In genomic region chr4:142815834-142816233, GRCh38 we compare ENCODE assay signal across 11 cellular contexts. TPM values are rescaled to one million over a fixed set of nuclear protein-coding genes. Genes with fewer than 3 reads are reported as not detected.
DNase-seq lines count a peak whose midpoint lies in the region; ATAC-seq and TF ChIP-seq lines count a peak whose summit lies in the region.
"Had no signal": no experiment of that assay in that cellular context is flagged by ENCODE, and none has a peak within 500 bp of the region (broad histone marks: within the 10 kb centered on the region; RNA-seq: fewer than 3 reads in every experiment).

No MANE protein-coding gene starts in this region.

- no peaks in the 10 kb centered on the region for H3K79me1 ChIP-seq in IMR-90 (ENCODE audit: low read depth in 1 of 2, low read length in 2 of 2)
- H3K79me1 ChIP-seq in mesenchymal stem cell (replicated peaks; ENCODE audit: low read length, poor library complexity, severe bottlenecking): no peaks in the 10 kb centered on the region

- H3K4me3 ChIP-seq in IMR-90 (ENCODE audit: insufficient read depth, low read depth, low read length) (no peak overlapping the region), mesenchymal stem cell (ENCODE audit: insufficient read depth in 1 of 2, low read depth in 1 of 2, low read length in 2 of 2) (no peak overlapping the region), HAP-1 (no peak overlapping the region)
- H3K4me3 ChIP-seq: K562, sigmoid colon, upper lobe of left lung had no signal

- H3K36me3 ChIP-seq in IMR-90 (ENCODE audit: control insufficient read depth, insufficient read depth, low read length): no peaks in the 10 kb centered on the region
- no peaks in the 10 kb centered on the region for H3K36me3 ChIP-seq in mesenchymal stem cell (ENCODE audit: control insufficient read depth in 1 of 2, insufficient read depth in 2 of 2, low read depth in 1 of 2, low read length in 2 of 2)
- H3K36me3 ChIP-seq in HAP-1 (replicated peaks): no peaks in the 10 kb centered on the region
- H3K36me3 ChIP-seq: sigmoid colon, upper lobe of left lung had no signal

- peaks cover 5% of the 10 kb centered on the region for H3K9me3 Mint-ChIP-seq in activated naive CD8-positive, alpha-beta T cell treated with anti-CD3 and anti-CD28 coated beads, Interleukin-2, amount 10 ng/mL, durations not matched to agents 7 days and 5 days

- intact Hi-C loops in IMR-90 (cut with micrococcal nuclease): no loop called here

- H3K23ac ChIP-seq in IMR-90 (ENCODE audit: low read depth, low read length) (no peak overlapping the region), mesenchymal stem cell (ENCODE audit: low read length in 2 of 2) (no peak overlapping the region)

- H3K27ac ChIP-seq in IMR-90 (ENCODE audit: insufficient read depth, low read length): no peak overlapping the region
- no peak overlapping the region for H3K27ac ChIP-seq in mesenchymal stem cell (ENCODE audit: low read length, poor library complexity, severe bottlenecking)
- H3K27ac ChIP-seq: sigmoid colon, upper lobe of left lung had no signal

- peaks cover 5% of the 10 kb centered on the region for H3K9me1 ChIP-seq in IMR-90 (ENCODE audit: insufficient read depth, low read length)

- no peak overlapping the region for H4K5ac ChIP-seq in IMR-90 (ENCODE audit: low read depth, low read length)

- H3K9me3 ChIP-seq in IMR-90 (ENCODE audit: control insufficient read depth, insufficient read depth, low read length): no peaks in the 10 kb centered on the region
- no peaks in the 10 kb centered on the region for H3K9me3 ChIP-seq in mesenchymal stem cell (ENCODE audit: control insufficient read depth, low read length)
- H3K9me3 ChIP-seq in HAP-1: no peaks in the 10 kb centered on the region
- H3K9me3 ChIP-seq: sigmoid colon, upper lobe of left lung had no signal

- peaks cover 16% of the 10 kb centered on the region for H3K4me1 Mint-ChIP-seq in activated naive CD8-positive, alpha-beta T cell treated with anti-CD3 and anti-CD28 coated beads, Interleukin-2, amount 10 ng/mL, durations not matched to agents 7 days and 5 days

- DNase-seq in Daoy (ENCODE audit: low read depth): peak; percentile 47
- DNase-seq in IMR-90: peak; percentile 70
- no peak for DNase-seq in activated naive CD8-positive, alpha-beta T cell treated with anti-CD3 and anti-CD28 coated beads, Interleukin-2, amount 10 ng/mL, durations not matched to agents 7 days and 5 days
- DNase-seq in mesenchymal stem cell: peak; percentile 58
- DNase-seq in midbrain (lab: John Stamatoyannopoulos, UW): no peak
- DNase-seq in HAP-1 (ENCODE audit: low spot score in 2 of 2): no peak
- DNase-seq: sigmoid colon, upper lobe of left lung had no signal

- CTCF ChIA-PET in IMR-90 (lab: Yijun Ruan, JAX): no interaction called here

- no peak overlapping the region for H4K8ac ChIP-seq in IMR-90 (ENCODE audit: low read depth in 2 of 2, low read length in 2 of 2)
- H4K8ac ChIP-seq in mesenchymal stem cell (ENCODE audit: low read length): no peak overlapping the region

- peaks cover 4% of the 10 kb centered on the region for H3K36me3 Mint-ChIP-seq in activated naive CD8-positive, alpha-beta T cell treated with anti-CD3 and anti-CD28 coated beads, Interleukin-2, amount 10 ng/mL, durations not matched to agents 7 days and 5 days

- H2BK5ac ChIP-seq in IMR-90 (ENCODE audit: low read depth, low read length, poor library complexity, severe bottlenecking) (no peak overlapping the region), mesenchymal stem cell (ENCODE audit: low read depth, low read length, poor library complexity, severe bottlenecking) (no peak overlapping the region)

- no peak overlapping the region for H3K14ac ChIP-seq in IMR-90 (replicated peaks; ENCODE audit: low read depth, low read length)
- no peak overlapping the region for H3K14ac ChIP-seq in mesenchymal stem cell (ENCODE audit: low read length in 2 of 2)

- H3K27ac Mint-ChIP-seq in activated naive CD8-positive, alpha-beta T cell treated with anti-CD3 and anti-CD28 coated beads, Interleukin-2, amount 10 ng/mL, durations not matched to agents 7 days and 5 days: no peak overlapping the region

- no peak for TF ChIP-seq RAD21 in IMR-90 (IDR thresholded peaks at IDR 0.05; ENCODE audit: low read length)

- 0 out of 2 replicates have a peak overlapping the region, but pooled peaks have one; percentile 3 for H3K4me2 ChIP-seq in IMR-90 (ENCODE audit: low read depth, low read length)
- no peak overlapping the region for H3K4me2 ChIP-seq in mesenchymal stem cell (ENCODE audit: low read length, poor library complexity, severe bottlenecking)

- H3K27me3 Mint-ChIP-seq in activated naive CD8-positive, alpha-beta T cell treated with anti-CD3 and anti-CD28 coated beads, Interleukin-2, amount 10 ng/mL, durations not matched to agents 7 days and 5 days: no peaks in the 10 kb centered on the region

- peak; percentile 36; the same call in 1 of the 2 replicates for ATAC-seq in IMR-90 (ENCODE audit: low read depth)
- peak; percentile 59 for ATAC-seq in activated naive CD8-positive, alpha-beta T cell treated with anti-CD3 and anti-CD28 coated beads, Interleukin-2, amount 10 ng/mL, durations not matched to agents 7 days and 5 days (ENCODE audit: low read depth)
- ATAC-seq in GM18498 (IDR thresholded peaks at IDR 0.05; ENCODE audit: unreplicated experiment): no peak
- no peak for ATAC-seq in GM18519 (IDR thresholded peaks at IDR 0.05; ENCODE audit: low FRiP score, unreplicated experiment)
- ATAC-seq: K562 had no signal

- no peak overlapping the region for H2AK9ac ChIP-seq in IMR-90 (replicated peaks; ENCODE audit: low read depth, low read length, poor library complexity)

- peak overlapping the region; percentile 4 for H3K4me3 Mint-ChIP-seq in activated naive CD8-positive, alpha-beta T cell treated with anti-CD3 and anti-CD28 coated beads, Interleukin-2, amount 10 ng/mL, durations not matched to agents 7 days and 5 days

- TF ChIP-seq CTCF in IMR-90 (conservative IDR thresholded peaks at IDR 0.05; ENCODE audit: low read depth, low read length): no peak

- no CpG with 5 or more reads among the region's 1 CpG for WGBS in IMR-90 (ENCODE audit: extremely low coverage in 2 of 2, insufficient read length in 1 of 2), 2 experiments
- 6% methylated on average over 1 of the region's 1 CpG for WGBS in mesenchymal stem cell

- 0 out of 2 replicates have a peak overlapping the region, but pooled peaks have one; percentile 0 for H3K4ac ChIP-seq in IMR-90 (ENCODE audit: low read depth, low read length)
- no peak overlapping the region for H3K4ac ChIP-seq in mesenchymal stem cell (ENCODE audit: low read depth in 1 of 2, low read length in 2 of 2)

- H3K4me1 ChIP-seq in IMR-90 (ENCODE audit: control insufficient read depth, insufficient read depth, low read length): peaks cover 4% of the 10 kb centered on the region; the same call in 1 of the 2 replicates
- no peaks in the 10 kb centered on the region for H3K4me1 ChIP-seq in mesenchymal stem cell (ENCODE audit: control insufficient read depth, insufficient read depth, low read depth, low read length)
- H3K4me1 ChIP-seq in HAP-1: no peaks in the 10 kb centered on the region
- H3K4me1 ChIP-seq: sigmoid colon, upper lobe of left lung had no signal

- H2BK120ac ChIP-seq in IMR-90 (ENCODE audit: low read depth, low read length): no peak overlapping the region
- H2BK120ac ChIP-seq in mesenchymal stem cell (ENCODE audit: low read depth, low read length): no peak overlapping the region

- H4K20me1 ChIP-seq in IMR-90 (ENCODE audit: insufficient read depth, low read length): no peaks in the 10 kb centered on the region

- H3K27me3 ChIP-seq in IMR-90 (ENCODE audit: control insufficient read depth, insufficient read depth, low read length) (no peaks in the 10 kb centered on the region), mesenchymal stem cell (ENCODE audit: control insufficient read depth in 1 of 2, insufficient read depth in 1 of 2, low read length in 2 of 2) (no peaks in the 10 kb centered on the region), HAP-1 (ENCODE audit: low read depth) (no peaks in the 10 kb centered on the region)
- H3K27me3 ChIP-seq: sigmoid colon, upper lobe of left lung had no signal

- no peak overlapping the region for H3K9ac ChIP-seq in IMR-90 (ENCODE audit: low read depth, low read length)
- peak overlapping the region; percentile 81 for H3K9ac ChIP-seq in mesenchymal stem cell (ENCODE audit: low read length)

- H3K56ac ChIP-seq in IMR-90 (ENCODE audit: extremely low read depth, insufficient read depth, low read length): no peak overlapping the region

- no peak overlapping the region for H2BK12ac ChIP-seq in mesenchymal stem cell (ENCODE audit: low read length in 2 of 2)

- H2AK5ac ChIP-seq in IMR-90 (ENCODE audit: low read depth, low read length): no peak overlapping the region
- H2AK5ac ChIP-seq in mesenchymal stem cell (ENCODE audit: low read length, severe bottlenecking): no peak overlapping the region

- H2AFZ ChIP-seq in IMR-90 (replicated peaks; ENCODE audit: low read length, poor library complexity) (no peak overlapping the region), mesenchymal stem cell (ENCODE audit: low read depth, low read length) (no peak overlapping the region)

- no peak overlapping the region for H2BK20ac ChIP-seq in IMR-90 (ENCODE audit: low read depth, low read length)

- BruUV-seq in IMR-90 (replicated peaks; lab: Mats Ljungman, UMichigan): no TSS peak

- H4K91ac ChIP-seq in IMR-90 (ENCODE audit: insufficient read depth, low read depth, low read length) (no peak overlapping the region), mesenchymal stem cell (ENCODE audit: low read length) (no peak overlapping the region)

- no peak for TF ChIP-seq POLR2A in IMR-90 (IDR thresholded peaks at IDR 0.05; ENCODE audit: low read depth, low read length)

- in situ Hi-C loops in IMR-90 (cut with MboI; ENCODE audit: low sequenced_read_pairs) (no loop called here), HAP-1 (cut with MboI; ENCODE audit: low sequenced_read_pairs) (no loop called here)

- POLR2A ChIA-PET in IMR-90 (lab: Charles Lee; ENCODE audit: unreplicated experiment): no interaction called here
- POLR2A ChIA-PET in activated naive CD8-positive, alpha-beta T cell treated with anti-CD3 and anti-CD28 coated beads, Interleukin-2, amount 10 ng/mL, durations not matched to agents 7 days and 5 days (lab: Charles Lee): no interaction called here

- H2BK15ac ChIP-seq in IMR-90 (ENCODE audit: low read depth, low read length) (no peak overlapping the region), mesenchymal stem cell (ENCODE audit: low read depth, poor library complexity, severe bottlenecking) (no peak overlapping the region)

- H3K18ac ChIP-seq in IMR-90 (ENCODE audit: low read depth, low read length): no peak overlapping the region
- no peak overlapping the region for H3K18ac ChIP-seq in mesenchymal stem cell (ENCODE audit: low read depth in 1 of 2, low read length in 2 of 2)

- dilution Hi-C loops in IMR-90 (cut with HindIII; ENCODE audit: low sequenced_read_pairs, unreplicated experiment): no loop called here

RNA-seq across cellular contexts. Expression of gene INPP4B, which starts 30.3 kb away (rescaled TPM):
- 6.9 and 9.3 TPM in 2 replicates for total RNA-seq in Daoy (2014; rRNA removed; shearing (Covaris generic))
- total RNA-seq in IMR-90 (2012; rRNA removed): 13.3 and 14.0 TPM in 2 replicates
- 1.6 and 1.8 TPM in 2 replicates for polyA plus RNA-seq in IMR-90 (2012; rRNA removed)
- polyA plus RNA-seq in IMR-90 (2012; cell fraction: cytosol; rRNA removed): 0.28 and 0.32 TPM in 2 replicates
- polyA plus RNA-seq in IMR-90 (2012; cell fraction: nucleus; rRNA removed; ENCODE audit: low replicate concordance): 0.28 and 1.4 TPM in 2 replicates
- 10 to 100 TPM; 35.4 to 43.0 TPM for total RNA-seq in activated naive CD8-positive, alpha-beta T cell treated with anti-CD3 and anti-CD28 coated beads, Interleukin-2, amount 10 ng/mL, durations not matched to agents 7 days and 5 days
- 2.4 TPM for polyA plus RNA-seq in mesenchymal stem cell (2013, experiment 1 of 2)
- 2.8 TPM for polyA plus RNA-seq in mesenchymal stem cell (2013, experiment 2 of 2)
- polyA plus RNA-seq: K562 had no signal

Comparison
In these comparisons a context has a peak if more than half of its experiments do, and no peak if none do; other contexts are left out.
1. DNase-seq: peak in Daoy (single experiment), IMR-90 (single experiment) and mesenchymal stem cell (single experiment); none in activated naive CD8-positive, alpha-beta T cell treated with anti-CD3 and anti-CD28 coated beads, Interleukin-2, amount 10 ng/mL, durations not matched to agents 7 days and 5 days (single experiment), midbrain (single experiment) and HAP-1 (0 of 2).
2. ATAC-seq: peak in IMR-90 (single experiment) and activated naive CD8-positive, alpha-beta T cell treated with anti-CD3 and anti-CD28 coated beads, Interleukin-2, amount 10 ng/mL, durations not matched to agents 7 days and 5 days (single experiment); none in GM18498 (single experiment) and GM18519 (single experiment).